Comparison of ENCODE assay signal across 17 cellular contexts in genomic region chr14:34933301-34933700, GRCh38.
"Had no signal": no experiment of that assay in that cellular context is flagged by ENCODE, and none has a peak within 500 bp of the region (broad histone marks: within the 10 kb centered on the region; RNA-seq: fewer than 3 reads in every experiment).

No MANE protein-coding gene starts in this region.

- H3K36me3 ChIP-seq: heart right ventricle, left ventricle myocardium inferior, sigmoid colon, suprapubic skin, upper lobe of right lung had no signal

- FAIRE-seq: keratinocyte had no signal

- H3K4me3 ChIP-seq: heart right ventricle, left ventricle myocardium inferior, sigmoid colon, suprapubic skin, upper lobe of right lung had no signal

- ATAC-seq: esophagus mucosa; heart right ventricle; stimulated activated naive B cell treated with anti-CD40 and anti-IgM and Interleukin-4, amounts not matched to agents 10 μg/mL and 1 μg/mL and 100 μg/mL, for 72 hours; upper lobe of right lung had no signal

- H3K27ac Mint-ChIP-seq: memory B cell; nephron progenitor cell; stimulated activated naive B cell treated with anti-CD40 and anti-IgM and Interleukin-4, amounts not matched to agents 10 μg/mL and 1 μg/mL and 100 μg/mL, for 72 hours had no signal

- H3K27me3 Mint-ChIP-seq: memory B cell; stimulated activated naive B cell treated with anti-CD40 and anti-IgM and Interleukin-4, amounts not matched to agents 10 μg/mL and 1 μg/mL and 100 μg/mL, for 72 hours had no signal

- H3K4me3 Mint-ChIP-seq: memory B cell; nephron progenitor cell; stimulated activated naive B cell treated with anti-CD40 and anti-IgM and Interleukin-4, amounts not matched to agents 10 μg/mL and 1 μg/mL and 100 μg/mL, for 72 hours had no signal

- H3K27me3 ChIP-seq: heart right ventricle, sigmoid colon, suprapubic skin, upper lobe of right lung had no signal

- H3K9me3 ChIP-seq: heart right ventricle, left ventricle myocardium inferior, sigmoid colon, suprapubic skin, upper lobe of right lung had no signal

- H3K4me1 ChIP-seq: sigmoid colon had no signal

- DNase-seq: activated CD4-positive, alpha-beta T cell treated with anti-CD3 and anti-CD28 coated beads for 1 hour; activated gamma-delta T cell treated with Interleukin-2 at 50 U/mL for 16 hours; anterior cingulate cortex; dermis blood vessel endothelial cell; heart right ventricle; left ventricle myocardium inferior; nephron progenitor cell; SHP77 treated with DMSO at 0.1 percent for 48 hours; sigmoid colon; stimulated activated CD4-positive, alpha-beta T cell treated with anti-CD3 and anti-CD28 coated beads, Interleukin-2, amount 100 ng/mL, for 24 hours; stimulated activated naive B cell treated with anti-CD40 and anti-IgM and Interleukin-4, amounts not matched to agents 10 μg/mL and 1 μg/mL and 100 μg/mL, for 72 hours; T-helper 9 cell; upper lobe of right lung had no signal

- H3K4me1 Mint-ChIP-seq: nephron progenitor cell had no signal

- H3K9me3 Mint-ChIP-seq: memory B cell; stimulated activated naive B cell treated with anti-CD40 and anti-IgM and Interleukin-4, amounts not matched to agents 10 μg/mL and 1 μg/mL and 100 μg/mL, for 72 hours had no signal

- H3K27ac ChIP-seq: heart right ventricle, left ventricle myocardium inferior, sigmoid colon, suprapubic skin, upper lobe of right lung had no signal
